ENCODE assay signal across 24 cellular contexts in the genomic region with DNA sequence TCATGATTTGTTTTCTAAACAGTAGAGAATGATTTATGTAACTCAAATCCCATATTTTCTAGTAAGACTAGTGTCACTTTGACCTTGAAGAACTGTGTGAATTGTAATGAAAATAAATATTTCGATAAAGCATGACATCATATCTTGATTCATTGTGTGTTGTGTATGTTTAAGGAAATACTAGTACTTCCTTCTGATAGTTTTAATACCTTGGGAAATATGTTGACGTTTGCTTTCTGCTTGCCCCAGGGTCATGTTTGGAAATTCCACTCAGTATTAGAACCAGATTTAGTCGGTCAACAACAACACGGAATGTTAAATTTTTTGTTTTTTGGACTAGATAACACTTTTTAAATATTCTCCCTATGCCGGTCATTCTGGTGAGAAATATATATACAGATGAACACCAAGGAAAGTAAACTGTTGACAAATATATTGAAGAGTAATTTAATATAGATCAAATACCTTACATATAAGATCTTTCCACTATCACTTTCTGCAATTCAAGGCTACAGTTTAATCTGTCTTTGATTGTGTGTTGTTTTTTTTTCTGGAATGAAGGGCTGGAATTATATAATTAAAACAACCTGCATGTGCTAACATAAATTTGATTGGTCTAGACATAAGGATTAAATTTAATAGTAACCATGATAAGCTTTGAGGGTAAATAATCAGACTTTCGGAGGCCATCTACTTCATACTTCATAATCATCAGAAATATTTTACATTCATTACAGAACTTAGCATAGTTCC.
DNase-seq lines count a peak whose midpoint lies in the region; ATAC-seq and TF ChIP-seq lines count a peak whose summit lies in the region.
"Had no signal": no experiment of that assay in that cellular context is flagged by ENCODE, and none has a peak within 500 bp of the region (broad histone marks: within the 10 kb centered on the region; RNA-seq: fewer than 3 reads in every experiment).

No MANE protein-coding gene starts in this region.

- H2AFZ ChIP-seq in GM23338, result no peak overlapping the region

- TF ChIP-seq CTCF in cardiac fibroblast (IDR thresholded peaks at IDR 0.05; ENCODE audit: low read depth, low read length) (no peak), GM23338 (conservative IDR thresholded peaks at IDR 0.05; ENCODE audit: low read depth in 2 of 2) (no peak)

- H3K27ac ChIP-seq in GM23338 (ENCODE audit: low read depth), result no peak overlapping the region
- H3K27ac ChIP-seq: lower lobe of right lung, sigmoid colon, transverse colon had no signal

- no peaks in the 10 kb centered on the region for H3K27me3 Mint-ChIP-seq in GM23338 (ENCODE audit: insufficient read depth, low read depth, poor library complexity)

- H3K9me3 Mint-ChIP-seq in GM23338, result peaks cover 6% of the 10 kb centered on the region; the same call in 2 of the 3 replicates

- no peaks in the 10 kb centered on the region for H3F3A ChIP-seq in GM23338 (replicated peaks; ENCODE audit: low read depth)

- H3K4me3 ChIP-seq in cardiac fibroblast (replicated peaks in 1 of 2; ENCODE audit: low read depth in 2 of 2, low read length in 2 of 2) (no peak overlapping the region), GM23338 (no peak overlapping the region)
- H3K4me3 ChIP-seq: GM12878, lower lobe of right lung, MG63, sigmoid colon, transverse colon had no signal

- no peaks in the 10 kb centered on the region; the same call in 2 of the 3 replicates for H3K36me3 Mint-ChIP-seq in GM23338 (ENCODE audit: low read depth)

- peaks cover 12% of the 10 kb centered on the region for H3K4me1 Mint-ChIP-seq in GM23338

- H3K27ac Mint-ChIP-seq in GM23338, result no peak overlapping the region

- H3K4me3 Mint-ChIP-seq in GM23338, result no peak overlapping the region

- no peak for ATAC-seq in GM18498 (IDR thresholded peaks at IDR 0.05; ENCODE audit: unreplicated experiment)
- no peak for ATAC-seq in HG02938 (IDR thresholded peaks at IDR 0.05; ENCODE audit: unreplicated experiment)
- no peak for ATAC-seq in GM19397 (IDR thresholded peaks at IDR 0.05; ENCODE audit: unreplicated experiment)
- no peak for ATAC-seq in GM23338
- ATAC-seq: GM12878, HCT116, lower lobe of right lung had no signal

- H3K4me1 ChIP-seq in GM23338 (ENCODE audit: insufficient read depth), result peaks cover 9% of the 10 kb centered on the region
- H3K4me1 ChIP-seq: lower lobe of right lung, sigmoid colon, transverse colon had no signal

- H3K9me2 ChIP-seq in GM23338 (ENCODE audit: insufficient read depth), result no peaks in the 10 kb centered on the region

- no peaks in the 10 kb centered on the region for H3K79me2 ChIP-seq in GM23338 (replicated peaks; ENCODE audit: insufficient read depth)

- no peaks in the 10 kb centered on the region for H3K36me3 ChIP-seq in GM23338 (ENCODE audit: insufficient read depth)
- H3K36me3 ChIP-seq: lower lobe of right lung, MG63, sigmoid colon, transverse colon had no signal

- no peaks in the 10 kb centered on the region for H4K20me1 ChIP-seq in GM23338 (replicated peaks; ENCODE audit: insufficient read depth)

- peak; percentile 9 for DNase-seq in EL
- DNase-seq in cardiac fibroblast (ENCODE audit: low read depth in 2 of 2), result peak; percentile 59 to 73
- DNase-seq in fibroblast of the conjunctiva (ENCODE audit: low read depth), result peak; percentile 8
- DNase-seq in pulmonary artery endothelial cell (ENCODE audit: low read depth, low spot score), result peak; percentile 72
- no peak for DNase-seq in GM23338 (ENCODE audit: low spot score)
- DNase-seq: activated CD4-positive, alpha-beta T cell treated with anti-CD3 and anti-CD28 coated beads, Interleukin-2, amount 50 U/mL, for 1 hour; activated gamma-delta T cell treated with Interleukin-2 at 50 U/mL for 16 hours; C1 segment of cervical spinal cord; GDM1; head of caudate nucleus; lower lobe of right lung; MG63; NCI-H1694; NCI-H774; SHP77; sigmoid colon; stimulated activated CD4-positive, alpha-beta T cell treated with anti-CD3 and anti-CD28 coated beads, Interleukin-1b, Interleukin-23, amount 100 ng/mL, for 48 hours; stimulated activated naive CD4-positive, alpha-beta T cell treated with Interleukin-2 at 50 U/mL for 16 hours; transverse colon had no signal

- no peaks in the 10 kb centered on the region for H3K27me3 ChIP-seq in GM23338 (ENCODE audit: insufficient read depth)
- H3K27me3 ChIP-seq: MG63, sigmoid colon, transverse colon had no signal

- no peak overlapping the region for H3K4me2 ChIP-seq in GM23338

TF ChIP-seq in GM23338, 12 proteins besides CTCF, POLR2A, EP300 and RAD21:
- TF ChIP-seq, protein P1, sequence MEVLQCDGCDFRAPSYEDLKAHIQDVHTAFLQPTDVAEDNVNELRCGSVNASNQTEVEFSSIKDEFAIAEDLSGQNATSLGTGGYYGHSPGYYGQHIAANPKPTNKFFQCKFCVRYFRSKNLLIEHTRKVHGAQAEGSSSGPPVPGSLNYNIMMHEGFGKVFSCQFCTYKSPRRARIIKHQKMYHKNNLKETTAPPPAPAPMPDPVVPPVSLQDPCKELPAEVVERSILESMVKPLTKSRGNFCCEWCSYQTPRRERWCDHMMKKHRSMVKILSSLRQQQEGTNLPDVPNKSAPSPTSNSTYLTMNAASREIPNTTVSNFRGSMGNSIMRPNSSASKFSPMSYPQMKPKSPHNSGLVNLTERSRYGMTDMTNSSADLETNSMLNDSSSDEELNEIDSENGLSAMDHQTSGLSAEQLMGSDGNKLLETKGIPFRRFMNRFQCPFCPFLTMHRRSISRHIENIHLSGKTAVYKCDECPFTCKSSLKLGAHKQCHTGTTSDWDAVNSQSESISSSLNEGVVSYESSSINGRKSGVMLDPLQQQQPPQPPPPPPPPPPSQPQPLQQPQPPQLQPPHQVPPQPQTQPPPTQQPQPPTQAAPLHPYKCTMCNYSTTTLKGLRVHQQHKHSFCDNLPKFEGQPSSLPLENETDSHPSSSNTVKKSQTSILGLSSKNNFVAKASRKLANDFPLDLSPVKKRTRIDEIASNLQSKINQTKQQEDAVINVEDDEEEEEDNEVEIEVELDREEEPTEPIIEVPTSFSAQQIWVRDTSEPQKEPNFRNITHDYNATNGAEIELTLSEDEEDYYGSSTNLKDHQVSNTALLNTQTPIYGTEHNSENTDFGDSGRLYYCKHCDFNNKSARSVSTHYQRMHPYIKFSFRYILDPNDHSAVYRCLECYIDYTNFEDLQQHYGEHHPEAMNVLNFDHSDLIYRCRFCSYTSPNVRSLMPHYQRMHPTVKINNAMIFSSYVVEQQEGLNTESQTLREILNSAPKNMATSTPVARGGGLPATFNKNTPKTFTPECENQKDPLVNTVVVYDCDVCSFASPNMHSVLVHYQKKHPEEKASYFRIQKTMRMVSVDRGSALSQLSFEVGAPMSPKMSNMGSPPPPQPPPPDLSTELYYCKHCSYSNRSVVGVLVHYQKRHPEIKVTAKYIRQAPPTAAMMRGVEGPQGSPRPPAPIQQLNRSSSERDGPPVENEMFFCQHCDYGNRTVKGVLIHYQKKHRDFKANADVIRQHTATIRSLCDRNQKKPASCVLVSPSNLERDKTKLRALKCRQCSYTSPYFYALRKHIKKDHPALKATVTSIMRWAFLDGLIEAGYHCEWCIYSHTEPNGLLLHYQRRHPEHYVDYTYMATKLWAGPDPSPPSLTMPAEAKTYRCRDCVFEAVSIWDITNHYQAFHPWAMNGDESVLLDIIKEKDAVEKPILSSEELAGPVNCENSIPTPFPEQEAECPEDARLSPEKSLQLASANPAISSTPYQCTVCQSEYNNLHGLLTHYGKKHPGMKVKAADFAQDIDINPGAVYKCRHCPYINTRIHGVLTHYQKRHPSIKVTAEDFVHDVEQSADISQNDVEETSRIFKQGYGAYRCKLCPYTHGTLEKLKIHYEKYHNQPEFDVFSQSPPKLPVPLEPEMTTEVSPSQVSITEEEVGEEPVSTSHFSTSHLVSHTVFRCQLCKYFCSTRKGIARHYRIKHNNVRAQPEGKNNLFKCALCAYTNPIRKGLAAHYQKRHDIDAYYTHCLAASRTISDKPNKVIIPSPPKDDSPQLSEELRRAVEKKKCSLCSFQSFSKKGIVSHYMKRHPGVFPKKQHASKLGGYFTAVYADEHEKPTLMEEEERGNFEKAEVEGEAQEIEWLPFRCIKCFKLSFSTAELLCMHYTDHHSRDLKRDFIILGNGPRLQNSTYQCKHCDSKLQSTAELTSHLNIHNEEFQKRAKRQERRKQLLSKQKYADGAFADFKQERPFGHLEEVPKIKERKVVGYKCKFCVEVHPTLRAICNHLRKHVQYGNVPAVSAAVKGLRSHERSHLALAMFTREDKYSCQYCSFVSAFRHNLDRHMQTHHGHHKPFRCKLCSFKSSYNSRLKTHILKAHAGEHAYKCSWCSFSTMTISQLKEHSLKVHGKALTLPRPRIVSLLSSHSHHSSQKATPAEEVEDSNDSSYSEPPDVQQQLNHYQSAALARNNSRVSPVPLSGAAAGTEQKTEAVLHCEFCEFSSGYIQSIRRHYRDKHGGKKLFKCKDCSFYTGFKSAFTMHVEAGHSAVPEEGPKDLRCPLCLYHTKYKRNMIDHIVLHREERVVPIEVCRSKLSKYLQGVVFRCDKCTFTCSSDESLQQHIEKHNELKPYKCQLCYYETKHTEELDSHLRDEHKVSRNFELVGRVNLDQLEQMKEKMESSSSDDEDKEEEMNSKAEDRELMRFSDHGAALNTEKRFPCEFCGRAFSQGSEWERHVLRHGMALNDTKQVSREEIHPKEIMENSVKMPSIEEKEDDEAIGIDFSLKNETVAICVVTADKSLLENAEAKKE (CRISPR knock-in tag; IDR thresholded peaks at IDR 0.05), result no peak
- TF ChIP-seq ZNF114 (CRISPR knock-in tag; IDR thresholded peaks at IDR 0.05) (no peak), STAT1 (IDR thresholded peaks at IDR 0.05; ENCODE audit: unreplicated experiment) (no peak)
- TF ChIP-seq, protein P2, sequence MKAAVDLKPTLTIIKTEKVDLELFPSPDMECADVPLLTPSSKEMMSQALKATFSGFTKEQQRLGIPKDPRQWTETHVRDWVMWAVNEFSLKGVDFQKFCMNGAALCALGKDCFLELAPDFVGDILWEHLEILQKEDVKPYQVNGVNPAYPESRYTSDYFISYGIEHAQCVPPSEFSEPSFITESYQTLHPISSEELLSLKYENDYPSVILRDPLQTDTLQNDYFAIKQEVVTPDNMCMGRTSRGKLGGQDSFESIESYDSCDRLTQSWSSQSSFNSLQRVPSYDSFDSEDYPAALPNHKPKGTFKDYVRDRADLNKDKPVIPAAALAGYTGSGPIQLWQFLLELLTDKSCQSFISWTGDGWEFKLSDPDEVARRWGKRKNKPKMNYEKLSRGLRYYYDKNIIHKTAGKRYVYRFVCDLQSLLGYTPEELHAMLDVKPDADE (IDR thresholded peaks at IDR 0.05), result no peak
